ENCODE assay signal across 8 cellular contexts in the genomic region with DNA sequence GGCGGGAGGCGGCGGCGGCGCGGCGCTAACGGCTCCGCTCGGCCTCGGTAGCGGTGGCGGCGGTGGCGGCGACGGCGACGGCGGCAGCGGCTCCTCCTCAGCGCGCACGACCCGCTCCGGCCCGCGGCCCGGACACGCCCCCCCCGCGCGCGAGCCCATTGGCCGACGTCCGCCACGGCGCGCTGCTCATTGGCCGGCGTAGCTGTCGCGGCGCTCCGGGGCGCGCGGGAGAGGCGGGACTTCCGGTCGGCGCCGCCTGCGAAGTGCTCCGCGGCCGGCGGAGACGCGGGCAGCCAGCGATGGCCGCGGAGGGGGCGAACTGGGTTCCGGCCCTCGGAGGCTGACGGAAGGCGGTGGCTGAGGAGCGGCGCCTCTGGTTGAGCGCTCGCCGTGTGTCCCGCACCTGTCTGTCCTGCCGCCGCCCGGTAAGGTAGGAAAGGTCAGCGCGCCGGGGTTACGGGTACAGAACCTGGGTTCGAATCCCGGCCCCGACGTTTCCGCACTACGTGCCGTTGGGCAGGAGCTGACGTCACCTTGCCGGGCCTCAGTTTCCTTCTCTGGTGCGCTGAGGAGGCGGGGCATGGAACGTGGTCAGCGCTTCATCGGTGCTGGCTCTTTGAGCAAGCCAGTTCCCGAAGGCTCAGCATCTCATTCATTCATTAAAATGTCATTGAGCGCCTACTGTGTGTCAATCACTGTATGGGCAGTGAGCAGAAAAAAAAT. TPM values are rescaled to one million over a fixed set of nuclear protein-coding genes. Genes with fewer than 3 reads are reported as not detected.
A peak's percentile ranks its signal among the peaks of the same experiment; 100 is the strongest.
DNase-seq lines count a peak whose midpoint lies in the region; ATAC-seq and TF ChIP-seq lines count a peak whose summit lies in the region.

A gene (minus strand): TSS at position 108 of the 723 bp plus-strand sequence. CDS start 13,826 bp downstream, outside the sequence.

- H3K27me3 ChIP-seq in liver (ENCODE audit: control insufficient read depth in 4 of 4, insufficient read depth in 4 of 4, low read length in 3 of 4) = no peaks in the 10 kb centered on the region

- peaks cover 11 to 42% (median 37%) of the 10 kb centered on the region in 4 donors for H3K4me1 ChIP-seq in liver (ENCODE audit: control insufficient read depth in 4 of 4, insufficient read depth in 4 of 4, low read length in 3 of 4)

- ATAC-seq in GM19035 (IDR thresholded peaks at IDR 0.05; ENCODE audit: unreplicated experiment) = peak; percentile 73
- peak; percentile 53 for ATAC-seq in HG03439 (IDR thresholded peaks at IDR 0.05; ENCODE audit: unreplicated experiment)

- H3K9ac ChIP-seq in liver (ENCODE audit: low read depth in 1 of 2, low read length in 2 of 2) = peak within 1 kb of the TSS; percentile 32 to 84

- no peak for TF ChIP-seq RAD21 in liver (IDR thresholded peaks at IDR 0.05)

- under 1% methylated on average over 98 of the region's 98 CpGs for WGBS in liver

- H3K9me3 ChIP-seq in liver (ENCODE audit: control insufficient read depth in 4 of 4, low read length in 3 of 4) = no peaks in the 10 kb centered on the region

- peak; percentile 88 for DNase-seq in AG10803 (ENCODE audit: low read depth)
- peak; percentile 42 for DNase-seq in NCI-H526 treated with DMSO at 0.1 percent for 48 hours (lab: John Stamatoyannopoulos, UW)
- DNase-seq in activated CD4-positive, alpha-beta T cell treated with anti-CD3 and anti-CD28 coated beads, Interleukin-2, amount 50 U/mL, for 24 hours (ENCODE audit: low read depth in 1 of 2, low spot score in 1 of 2) = peak; percentile 77 to 81
- peak; percentile 94 for DNase-seq in dermis blood vessel endothelial cell
- DNase-seq in stimulated activated CD4-positive, alpha-beta T cell treated with anti-CD3 and anti-CD28 coated beads, Interleukin-4, amount 100 ng/mL, for 1 hour = peak; percentile 90

- H3K4me3 ChIP-seq in AG10803 (ENCODE audit: low read length) (peak within 1 kb of the TSS; percentile 88), liver (ENCODE audit: low read depth in 1 of 3, low read length in 3 of 3) (peak within 1 kb of the TSS; percentile 70 to 94 (median 83))

- TF ChIP-seq CTCF in AG10803 (conservative IDR thresholded peaks at IDR 0.05; ENCODE audit: low read length) (no peak), liver (IDR thresholded peaks at IDR 0.05; ENCODE audit: low read depth, low read length, missing input control) (no peak)

- H3K27ac ChIP-seq in liver (ENCODE audit: low read depth in 1 of 2, low read length in 2 of 2) = peak within 1 kb of the TSS; percentile 21 to 69

- no peaks in the 10 kb centered on the region for H3K36me3 ChIP-seq in liver (ENCODE audit: control insufficient read depth in 4 of 4, insufficient read depth in 3 of 4, low read depth in 1 of 4, low read length in 3 of 4)

TF ChIP-seq in liver, 16 proteins besides CTCF, POLR2A, EP300 and RAD21:
- no peak for TF ChIP-seq RXRA (IDR thresholded peaks at IDR 0.05)
- no peak for TF ChIP-seq YY1 (IDR thresholded peaks at IDR 0.05)
- no peak for TF ChIP-seq HNF4G (IDR thresholded peaks at IDR 0.05)
- TF ChIP-seq, protein P1, sequence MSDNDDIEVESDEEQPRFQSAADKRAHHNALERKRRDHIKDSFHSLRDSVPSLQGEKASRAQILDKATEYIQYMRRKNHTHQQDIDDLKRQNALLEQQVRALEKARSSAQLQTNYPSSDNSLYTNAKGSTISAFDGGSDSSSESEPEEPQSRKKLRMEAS (IDR thresholded peaks at IDR 0.05) = no peak
- TF ChIP-seq SP1 (IDR thresholded peaks at IDR 0.05) = no peak
- TF ChIP-seq GABPA (IDR thresholded peaks at IDR 0.05 in 1 of 2, conservative IDR thresholded peaks at IDR 0.05 in 1 of 2) = peak; percentile 29 to 77
- TF ChIP-seq TAF1 (conservative IDR thresholded peaks at IDR 0.05) = no peak

RNA-seq across cellular contexts. Expression of the gene that starts here (rescaled TPM):
- total RNA-seq in dermis blood vessel endothelial cell (43.2 and 98.7 TPM in 2 replicates), liver (10 to 100 TPM; 21.2 to 33.7 TPM)
- 10 to 100 TPM; 14.4 to 17.0 TPM for polyA plus RNA-seq in liver

Comparison
In these comparisons a context has a peak if more than half of its experiments do, and no peak if none do; other contexts are left out.
1. Peak in every context shown above with its lines: DNase-seq, ATAC-seq, H3K4me3 ChIP-seq and H3K27ac ChIP-seq.
2. DNase-seq: peak in every context shown above with its lines; median percentile 94 in dermis blood vessel endothelial cell; 90 in stimulated activated CD4-positive, alpha-beta T cell treated with anti-CD3 and anti-CD28 coated beads, Interleukin-4, amount 100 ng/mL, for 1 hour; 88 in AG10803; 79 in activated CD4-positive, alpha-beta T cell treated with anti-CD3 and anti-CD28 coated beads, Interleukin-2, amount 50 U/mL, for 24 hours; 42 in NCI-H526 treated with DMSO at 0.1 percent for 48 hours.